9 cellular contexts compared by ENCODE assay signal in genomic region chr16:56632160-56632847, GRCh38. TPM values are rescaled to one million over a fixed set of nuclear protein-coding genes. Genes with fewer than 3 reads are reported as not detected.
DNase-seq lines count a peak whose midpoint lies in the region; ATAC-seq and TF ChIP-seq lines count a peak whose summit lies in the region.
"Had no signal": no experiment of that assay in that cellular context is flagged by ENCODE, and none has a peak within 500 bp of the region (broad histone marks: within the 10 kb centered on the region; RNA-seq: fewer than 3 reads in every experiment).

MT1M (plus strand) TSS chr16:56632659; CDS start chr16:56632732, 73 bp downstream.

- no peak for DNase-seq in activated CD4-positive, alpha-beta T cell treated with anti-CD3 and anti-CD28 coated beads, Interleukin-2, amount 10 ng/mL, durations not matched to agents 7 days and 5 days
- DNase-seq in activated CD4-positive, alpha-beta T cell treated with anti-CD3 and anti-CD28 coated beads for 4 hours: no peak
- DNase-seq in dorsolateral prefrontal cortex: peak in 5 of 10 donors; percentile 19 to 73 (median 50)
- DNase-seq in lung microvascular endothelial cell (ENCODE audit: low read depth in 2 of 2): peak; percentile 35 to 39
- peak in 1 of 2 donors; percentile 86 for DNase-seq in suprapubic skin (ENCODE audit: low spot score in 2 of 2)
- DNase-seq in GM13976 (ENCODE audit: low spot score): no peak

- H3K27ac Mint-ChIP-seq in activated CD4-positive, alpha-beta T cell treated with anti-CD3 and anti-CD28 coated beads, Interleukin-2, amount 10 ng/mL, durations not matched to agents 7 days and 5 days: no peak within 1 kb of the TSS

- ATAC-seq in HG02798 (IDR thresholded peaks at IDR 0.05; ENCODE audit: poor library complexity, unreplicated experiment): no peak
- no peak for ATAC-seq in HG02588 (IDR thresholded peaks at IDR 0.05; ENCODE audit: unreplicated experiment)

- peaks cover 4% of the 10 kb centered on the region for H3K36me3 Mint-ChIP-seq in activated CD4-positive, alpha-beta T cell treated with anti-CD3 and anti-CD28 coated beads, Interleukin-2, amount 10 ng/mL, durations not matched to agents 7 days and 5 days (ENCODE audit: low read depth)

- CTCF ChIA-PET in activated CD4-positive, alpha-beta T cell treated with anti-CD3 and anti-CD28 coated beads, Interleukin-2, amount 10 ng/mL, durations not matched to agents 7 days and 5 days (lab: Charles Lee): interaction anchor here (1.0 kb wide), 1 partner anchor 14 kb away, joined by 3 read pairs; no protein-coding TSS in a partner anchor

- no peak for TF ChIP-seq EP300 in suprapubic skin (IDR thresholded peaks at IDR 0.05)

- H3K9me3 ChIP-seq in suprapubic skin: no peaks in the 10 kb centered on the region

- H3K4me3 Mint-ChIP-seq in activated CD4-positive, alpha-beta T cell treated with anti-CD3 and anti-CD28 coated beads, Interleukin-2, amount 10 ng/mL, durations not matched to agents 7 days and 5 days: peak within 1 kb of the TSS; percentile 50

- TF ChIP-seq CTCF in dorsolateral prefrontal cortex (IDR thresholded peaks at IDR 0.05 in 54 of 56, conservative IDR thresholded peaks at IDR 0.05 in 2 of 56; ENCODE audit: low read depth in 1 of 56, partially characterized antibody in 56 of 56): peak in 4 of 56 donors; percentile 4 to 17 (median 16)
- TF ChIP-seq CTCF in suprapubic skin (IDR thresholded peaks at IDR 0.05): no peak
- no peak for TF ChIP-seq CTCF in GM13976 (IDR thresholded peaks at IDR 0.05; ENCODE audit: borderline replicate concordance, control extremely low read depth, extremely low read depth, insufficient read depth, missing control alignments)

- no peaks in the 10 kb centered on the region for H3K36me3 ChIP-seq in suprapubic skin

- intact Hi-C loops in dorsolateral prefrontal cortex (cut with DNase I): loop anchor here in 1 of 2 donors (5.0 kb wide), 1 partner anchor 50 kb away; the partner anchor contains the start of gene MT1X

- H3K27ac ChIP-seq in dorsolateral prefrontal cortex (peak within 1 kb of the TSS in 53 of 59 donors; percentile 12 to 86 (median 71)), suprapubic skin (peak within 1 kb of the TSS; percentile 82)

- in situ Hi-C loops in GM13976 (cut with MboI; ENCODE audit: low sequenced_read_pairs, unreplicated experiment): no loop called here

- H3K9me3 Mint-ChIP-seq in activated CD4-positive, alpha-beta T cell treated with anti-CD3 and anti-CD28 coated beads, Interleukin-2, amount 10 ng/mL, durations not matched to agents 7 days and 5 days: no peaks in the 10 kb centered on the region

- POLR2A ChIA-PET in activated CD4-positive, alpha-beta T cell treated with anti-CD3 and anti-CD28 coated beads, Interleukin-2, amount 10 ng/mL, durations not matched to agents 7 days and 5 days (lab: Charles Lee): no interaction called here

- H3K4me3 ChIP-seq in dorsolateral prefrontal cortex (peak within 1 kb of the TSS; percentile 35 to 72 (median 59)), suprapubic skin (peak within 1 kb of the TSS; percentile 48)

- WGBS in suprapubic skin: 15% methylated on average over 27 of the region's 61 CpGs

- peaks cover 30% of the 10 kb centered on the region for H3K4me1 Mint-ChIP-seq in activated CD4-positive, alpha-beta T cell treated with anti-CD3 and anti-CD28 coated beads, Interleukin-2, amount 10 ng/mL, durations not matched to agents 7 days and 5 days

- peak; percentile 43 to 86 for TF ChIP-seq POLR2A in suprapubic skin (IDR thresholded peaks at IDR 0.05)

- H3K4me1 ChIP-seq in suprapubic skin: peaks cover 34% of the 10 kb centered on the region

- H3K27me3 ChIP-seq in dorsolateral prefrontal cortex: peaks cover 0 to 44% (median 19%) of the 10 kb centered on the region in 45 donors
- peaks cover 17% of the 10 kb centered on the region for H3K27me3 ChIP-seq in suprapubic skin

- peaks cover 74% of the 10 kb centered on the region for H3K27me3 Mint-ChIP-seq in activated CD4-positive, alpha-beta T cell treated with anti-CD3 and anti-CD28 coated beads, Interleukin-2, amount 10 ng/mL, durations not matched to agents 7 days and 5 days

RNA-seq across cellular contexts. Expression of gene MT1M, which starts in this region (rescaled TPM):
- total RNA-seq in activated CD4-positive, alpha-beta T cell treated with anti-CD3 and anti-CD28 coated beads, Interleukin-2, amount 10 ng/mL, durations not matched to agents 7 days and 5 days: not detected
- total RNA-seq in dorsolateral prefrontal cortex (100 to 1,000 TPM in 20 of 120 experiments, 10 to 100 TPM in 100; 16.9 to 238 (median 60.1) TPM), lung microvascular endothelial cell (0.99 and 3.5 TPM in 2 replicates), suprapubic skin (10 to 100 TPM; 13.6 to 41.7 (median 20.5) TPM)
- total RNA-seq: SK-MEL-5 had no signal

Comparison
In these comparisons a context has a peak if more than half of its experiments do, and no peak if none do; other contexts are left out.
1. DNase-seq: peak in lung microvascular endothelial cell (2 of 2); none in activated CD4-positive, alpha-beta T cell treated with anti-CD3 and anti-CD28 coated beads, Interleukin-2, amount 10 ng/mL, durations not matched to agents 7 days and 5 days (single experiment), activated CD4-positive, alpha-beta T cell treated with anti-CD3 and anti-CD28 coated beads for 4 hours (0 of 2) and GM13976 (single experiment).